Comparison of ENCODE assay signal across 2 cellular contexts in genomic region chr7:158868754-158869410, GRCh38.
TF ChIP-seq lines count a peak whose summit lies in the region.

No MANE protein-coding gene starts in this region.

TF ChIP-seq in GM23338, 12 proteins besides CTCF, POLR2A, EP300 and RAD21:
- no peak for TF ChIP-seq STAT1 (IDR thresholded peaks at IDR 0.05; ENCODE audit: unreplicated experiment)
- TF ChIP-seq NANOG (IDR thresholded peaks at IDR 0.05; ENCODE audit: borderline replicate concordance), result no peak
- TF ChIP-seq ZNF331 (CRISPR knock-in tag; IDR thresholded peaks at IDR 0.05; ENCODE audit: low read depth), result no peak
- TF ChIP-seq ZNF114 (CRISPR knock-in tag; IDR thresholded peaks at IDR 0.05), result no peak
- TF ChIP-seq JUNB (IDR thresholded peaks at IDR 0.05; ENCODE audit: unreplicated experiment), result no peak
- TF ChIP-seq ETS1 (IDR thresholded peaks at IDR 0.05), result no peak
- TF ChIP-seq CREB1 (CRISPR knock-in tag; IDR thresholded peaks at IDR 0.05; ENCODE audit: low read depth), result no peak
- TF ChIP-seq POLR2AphosphoS5 (IDR thresholded peaks at IDR 0.05; ENCODE audit: low read depth), result no peak
- TF ChIP-seq EZH2 (IDR thresholded peaks at IDR 0.05; ENCODE audit: low read depth, unreplicated experiment), result no peak
- TF ChIP-seq ZNF462 (CRISPR knock-in tag; IDR thresholded peaks at IDR 0.05), result no peak
- no peak for TF ChIP-seq REST (IDR thresholded peaks at IDR 0.05; ENCODE audit: unreplicated experiment)
- TF ChIP-seq EZH2phosphoT487 (IDR thresholded peaks at IDR 0.05; ENCODE audit: unreplicated experiment), result no peak

TF ChIP-seq in WTC11, 78 proteins besides CTCF, POLR2A, EP300 and RAD21:
- no peak for TF ChIP-seq ZNF425 (CRISPR knock-in tag; conservative IDR thresholded peaks at IDR 0.05)
- TF ChIP-seq ZNF396 (CRISPR knock-in tag; IDR thresholded peaks at IDR 0.05; ENCODE audit: borderline replicate concordance), result no peak
- no peak for TF ChIP-seq ATF6 (CRISPR knock-in tag; IDR thresholded peaks at IDR 0.05)
- TF ChIP-seq JAZF1 (CRISPR knock-in tag; IDR thresholded peaks at IDR 0.05), result no peak
- no peak for TF ChIP-seq TEAD1 (CRISPR knock-in tag; IDR thresholded peaks at IDR 0.05)
- TF ChIP-seq NR1H2 (CRISPR knock-in tag; IDR thresholded peaks at IDR 0.05), result no peak
- TF ChIP-seq ZNF671 (CRISPR knock-in tag; IDR thresholded peaks at IDR 0.05), result no peak
- no peak for TF ChIP-seq HMGXB4 (CRISPR knock-in tag; IDR thresholded peaks at IDR 0.05)
- TF ChIP-seq PREB (CRISPR knock-in tag; IDR thresholded peaks at IDR 0.05; ENCODE audit: borderline replicate concordance), result no peak
- no peak for TF ChIP-seq E2F4 (CRISPR knock-in tag; IDR thresholded peaks at IDR 0.05; ENCODE audit: borderline replicate concordance, low read depth)
